1 cellular context compared by ENCODE assay signal in the genomic region with DNA sequence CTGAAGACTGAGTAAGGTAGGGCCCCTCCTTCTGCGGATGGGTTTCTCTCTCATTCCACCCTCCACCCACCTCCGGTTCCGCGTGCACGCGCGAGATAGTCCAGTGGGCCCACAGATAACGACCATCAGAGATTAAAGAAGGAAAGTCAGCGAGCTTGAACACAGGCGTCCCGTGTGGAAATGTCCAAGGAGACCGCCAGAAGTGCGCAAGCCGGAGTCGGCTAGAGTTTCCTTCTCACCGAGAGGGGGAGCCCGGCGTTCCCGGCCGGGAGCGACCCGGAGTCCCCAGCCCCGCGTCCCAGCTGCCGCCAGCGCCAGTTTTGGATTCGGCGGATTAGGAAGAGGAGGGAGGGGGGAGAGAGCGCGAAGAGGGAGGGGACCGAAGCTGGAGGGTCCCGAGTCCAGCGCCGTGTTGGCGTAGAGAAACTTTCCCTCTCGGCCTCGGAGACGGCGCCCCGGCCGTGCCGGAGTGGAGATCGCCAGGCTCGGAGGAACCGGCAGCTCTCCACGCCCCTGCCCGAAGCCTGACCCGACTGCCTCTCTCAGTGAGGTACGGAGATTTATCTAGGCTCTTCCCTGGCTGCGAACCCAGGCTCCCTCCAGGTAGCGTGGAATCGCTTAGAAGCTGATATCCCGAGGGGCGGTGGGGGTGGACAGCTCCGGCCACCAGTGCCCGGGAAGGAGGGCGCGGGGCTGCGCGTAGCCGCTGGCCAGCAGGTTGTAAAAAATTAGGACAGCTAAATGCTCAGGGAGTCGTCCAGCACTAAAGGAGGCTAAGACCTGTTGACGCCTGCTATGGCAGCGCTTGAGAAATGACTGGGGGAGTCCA.
TF ChIP-seq lines count a peak whose summit lies in the region.

Gene GULP1 (plus strand): TSS at position 258 of the 829 bp plus-strand sequence. CDS start 185,829 bp downstream, outside the sequence.

TF ChIP-seq in HEK293, 187 proteins besides CTCF, POLR2A, EP300 and RAD21 (continued from another document and continues in another):
- TF ChIP-seq, protein P1, sequence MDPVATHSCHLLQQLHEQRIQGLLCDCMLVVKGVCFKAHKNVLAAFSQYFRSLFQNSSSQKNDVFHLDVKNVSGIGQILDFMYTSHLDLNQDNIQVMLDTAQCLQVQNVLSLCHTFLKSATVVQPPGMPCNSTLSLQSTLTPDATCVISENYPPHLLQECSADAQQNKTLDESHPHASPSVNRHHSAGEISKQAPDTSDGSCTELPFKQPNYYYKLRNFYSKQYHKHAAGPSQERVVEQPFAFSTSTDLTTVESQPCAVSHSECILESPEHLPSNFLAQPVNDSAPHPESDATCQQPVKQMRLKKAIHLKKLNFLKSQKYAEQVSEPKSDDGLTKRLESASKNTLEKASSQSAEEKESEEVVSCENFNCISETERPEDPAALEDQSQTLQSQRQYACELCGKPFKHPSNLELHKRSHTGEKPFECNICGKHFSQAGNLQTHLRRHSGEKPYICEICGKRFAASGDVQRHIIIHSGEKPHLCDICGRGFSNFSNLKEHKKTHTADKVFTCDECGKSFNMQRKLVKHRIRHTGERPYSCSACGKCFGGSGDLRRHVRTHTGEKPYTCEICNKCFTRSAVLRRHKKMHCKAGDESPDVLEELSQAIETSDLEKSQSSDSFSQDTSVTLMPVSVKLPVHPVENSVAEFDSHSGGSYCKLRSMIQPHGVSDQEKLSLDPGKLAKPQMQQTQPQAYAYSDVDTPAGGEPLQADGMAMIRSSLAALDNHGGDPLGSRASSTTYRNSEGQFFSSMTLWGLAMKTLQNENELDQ (tag by site-specific recombination; IDR thresholded peaks at IDR 0.05; ENCODE audit: low read depth), result no peak
- TF ChIP-seq ZNF24 (tag by site-specific recombination; IDR thresholded peaks at IDR 0.05) (no peak), OSR2 (tag by site-specific recombination; IDR thresholded peaks at IDR 0.05) (no peak), ZNF555 (tag by site-specific recombination; conservative IDR thresholded peaks at IDR 0.05) (no peak), ZBTB6 (tag by site-specific recombination; IDR thresholded peaks at IDR 0.05) (no peak), OVOL3 (tag by site-specific recombination; IDR thresholded peaks at IDR 0.05) (no peak), ZNF548 (tag by site-specific recombination; IDR thresholded peaks at IDR 0.05) (no peak), SALL2 (tag by site-specific recombination; IDR thresholded peaks at IDR 0.05; ENCODE audit: borderline replicate concordance) (no peak), GLI2 (tag by site-specific recombination; IDR thresholded peaks at IDR 0.05; ENCODE audit: borderline replicate concordance, low read depth) (no peak), ZNF169 (tag by site-specific recombination; IDR thresholded peaks at IDR 0.05) (no peak), ZNF248 (tag by site-specific recombination; IDR thresholded peaks at IDR 0.05) (no peak), ELK4 (IDR thresholded peaks at IDR 0.05; ENCODE audit: borderline replicate concordance, low read depth, low read length) (no peak), ZNF138 (tag by site-specific recombination; IDR thresholded peaks at IDR 0.05; ENCODE audit: borderline replicate concordance) (no peak), REPIN1 (tag by site-specific recombination; IDR thresholded peaks at IDR 0.05; ENCODE audit: low read depth) (no peak), ZNF10 (tag by site-specific recombination; IDR thresholded peaks at IDR 0.05) (no peak), ZNF184 (tag by site-specific recombination; IDR thresholded peaks at IDR 0.05) (no peak), ZNF670 (tag by site-specific recombination; IDR thresholded peaks at IDR 0.05; ENCODE audit: low read depth) (no peak), ZNF645 (tag by site-specific recombination; IDR thresholded peaks at IDR 0.05) (no peak), RBAK (tag by site-specific recombination; IDR thresholded peaks at IDR 0.05) (no peak), ZNF664 (tag by site-specific recombination; IDR thresholded peaks at IDR 0.05) (no peak), ZNF155 (tag by site-specific recombination; IDR thresholded peaks at IDR 0.05) (no peak), SCRT1 (tag by site-specific recombination; IDR thresholded peaks at IDR 0.05; ENCODE audit: borderline replicate concordance) (0 out of 2 replicates have a peak, but pooled peaks have one; percentile 60), ZFHX2 (tag by site-specific recombination; conservative IDR thresholded peaks at IDR 0.05) (no peak), ZNF560 (tag by site-specific recombination; IDR thresholded peaks at IDR 0.05; ENCODE audit: borderline replicate concordance) (no peak), ZNF302 (tag by site-specific recombination; IDR thresholded peaks at IDR 0.05; ENCODE audit: low read depth) (no peak), MEIS1 (CRISPR knock-in tag; IDR thresholded peaks at IDR 0.05; ENCODE audit: borderline replicate concordance) (no peak), ZNF623 (tag by site-specific recombination; IDR thresholded peaks at IDR 0.05) (no peak), ZNF292 (tag by site-specific recombination; IDR thresholded peaks at IDR 0.05; ENCODE audit: borderline replicate concordance, low read depth) (no peak), MZF1 (tag by site-specific recombination; IDR thresholded peaks at IDR 0.05; ENCODE audit: borderline replicate concordance) (no peak), ZNF629 (tag by site-specific recombination; IDR thresholded peaks at IDR 0.05) (no peak), ZSCAN30 (tag by site-specific recombination; IDR thresholded peaks at IDR 0.05) (peak; percentile 31; the same call in 1 of the 2 replicates), ZBTB26 (tag by site-specific recombination; optimal IDR thresholded peaks at IDR 0.05) (peak; percentile 67), ZNF132 (tag by site-specific recombination; IDR thresholded peaks at IDR 0.05; ENCODE audit: borderline replicate concordance) (no peak), ZBTB48 (tag by site-specific recombination; IDR thresholded peaks at IDR 0.05) (no peak), KLF16 (tag by site-specific recombination; IDR thresholded peaks at IDR 0.05) (no peak), HOXC10 (CRISPR knock-in tag; IDR thresholded peaks at IDR 0.05) (no peak)
- TF ChIP-seq, protein P2, sequence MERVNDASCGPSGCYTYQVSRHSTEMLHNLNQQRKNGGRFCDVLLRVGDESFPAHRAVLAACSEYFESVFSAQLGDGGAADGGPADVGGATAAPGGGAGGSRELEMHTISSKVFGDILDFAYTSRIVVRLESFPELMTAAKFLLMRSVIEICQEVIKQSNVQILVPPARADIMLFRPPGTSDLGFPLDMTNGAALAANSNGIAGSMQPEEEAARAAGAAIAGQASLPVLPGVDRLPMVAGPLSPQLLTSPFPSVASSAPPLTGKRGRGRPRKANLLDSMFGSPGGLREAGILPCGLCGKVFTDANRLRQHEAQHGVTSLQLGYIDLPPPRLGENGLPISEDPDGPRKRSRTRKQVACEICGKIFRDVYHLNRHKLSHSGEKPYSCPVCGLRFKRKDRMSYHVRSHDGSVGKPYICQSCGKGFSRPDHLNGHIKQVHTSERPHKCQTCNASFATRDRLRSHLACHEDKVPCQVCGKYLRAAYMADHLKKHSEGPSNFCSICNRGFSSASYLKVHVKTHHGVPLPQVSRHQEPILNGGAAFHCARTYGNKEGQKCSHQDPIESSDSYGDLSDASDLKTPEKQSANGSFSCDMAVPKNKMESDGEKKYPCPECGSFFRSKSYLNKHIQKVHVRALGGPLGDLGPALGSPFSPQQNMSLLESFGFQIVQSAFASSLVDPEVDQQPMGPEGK (tag by site-specific recombination; IDR thresholded peaks at IDR 0.05), result peak; percentile 33; the same call in 1 of the 2 replicates
- TF ChIP-seq, protein P3, sequence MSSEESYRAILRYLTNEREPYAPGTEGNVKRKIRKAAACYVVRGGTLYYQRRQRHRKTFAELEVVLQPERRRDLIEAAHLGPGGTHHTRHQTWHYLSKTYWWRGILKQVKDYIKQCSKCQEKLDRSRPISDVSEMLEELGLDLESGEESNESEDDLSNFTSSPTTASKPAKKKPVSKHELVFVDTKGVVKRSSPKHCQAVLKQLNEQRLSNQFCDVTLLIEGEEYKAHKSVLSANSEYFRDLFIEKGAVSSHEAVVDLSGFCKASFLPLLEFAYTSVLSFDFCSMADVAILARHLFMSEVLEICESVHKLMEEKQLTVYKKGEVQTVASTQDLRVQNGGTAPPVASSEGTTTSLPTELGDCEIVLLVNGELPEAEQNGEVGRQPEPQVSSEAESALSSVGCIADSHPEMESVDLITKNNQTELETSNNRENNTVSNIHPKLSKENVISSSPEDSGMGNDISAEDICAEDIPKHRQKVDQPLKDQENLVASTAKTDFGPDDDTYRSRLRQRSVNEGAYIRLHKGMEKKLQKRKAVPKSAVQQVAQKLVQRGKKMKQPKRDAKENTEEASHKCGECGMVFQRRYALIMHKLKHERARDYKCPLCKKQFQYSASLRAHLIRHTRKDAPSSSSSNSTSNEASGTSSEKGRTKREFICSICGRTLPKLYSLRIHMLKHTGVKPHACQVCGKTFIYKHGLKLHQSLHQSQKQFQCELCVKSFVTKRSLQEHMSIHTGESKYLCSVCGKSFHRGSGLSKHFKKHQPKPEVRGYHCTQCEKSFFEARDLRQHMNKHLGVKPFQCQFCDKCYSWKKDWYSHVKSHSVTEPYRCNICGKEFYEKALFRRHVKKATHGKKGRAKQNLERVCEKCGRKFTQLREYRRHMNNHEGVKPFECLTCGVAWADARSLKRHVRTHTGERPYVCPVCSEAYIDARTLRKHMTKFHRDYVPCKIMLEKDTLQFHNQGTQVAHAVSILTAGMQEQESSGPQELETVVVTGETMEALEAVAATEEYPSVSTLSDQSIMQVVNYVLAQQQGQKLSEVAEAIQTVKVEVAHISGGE (tag by site-specific recombination; conservative IDR thresholded peaks at IDR 0.05; ENCODE audit: low read depth), result no peak
- TF ChIP-seq, protein P4, sequence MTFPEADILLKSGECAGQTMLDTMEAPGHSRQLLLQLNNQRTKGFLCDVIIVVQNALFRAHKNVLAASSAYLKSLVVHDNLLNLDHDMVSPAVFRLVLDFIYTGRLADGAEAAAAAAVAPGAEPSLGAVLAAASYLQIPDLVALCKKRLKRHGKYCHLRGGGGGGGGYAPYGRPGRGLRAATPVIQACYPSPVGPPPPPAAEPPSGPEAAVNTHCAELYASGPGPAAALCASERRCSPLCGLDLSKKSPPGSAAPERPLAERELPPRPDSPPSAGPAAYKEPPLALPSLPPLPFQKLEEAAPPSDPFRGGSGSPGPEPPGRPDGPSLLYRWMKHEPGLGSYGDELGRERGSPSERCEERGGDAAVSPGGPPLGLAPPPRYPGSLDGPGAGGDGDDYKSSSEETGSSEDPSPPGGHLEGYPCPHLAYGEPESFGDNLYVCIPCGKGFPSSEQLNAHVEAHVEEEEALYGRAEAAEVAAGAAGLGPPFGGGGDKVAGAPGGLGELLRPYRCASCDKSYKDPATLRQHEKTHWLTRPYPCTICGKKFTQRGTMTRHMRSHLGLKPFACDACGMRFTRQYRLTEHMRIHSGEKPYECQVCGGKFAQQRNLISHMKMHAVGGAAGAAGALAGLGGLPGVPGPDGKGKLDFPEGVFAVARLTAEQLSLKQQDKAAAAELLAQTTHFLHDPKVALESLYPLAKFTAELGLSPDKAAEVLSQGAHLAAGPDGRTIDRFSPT (tag by site-specific recombination; IDR thresholded peaks at IDR 0.05), result no peak
- TF ChIP-seq, protein P5, sequence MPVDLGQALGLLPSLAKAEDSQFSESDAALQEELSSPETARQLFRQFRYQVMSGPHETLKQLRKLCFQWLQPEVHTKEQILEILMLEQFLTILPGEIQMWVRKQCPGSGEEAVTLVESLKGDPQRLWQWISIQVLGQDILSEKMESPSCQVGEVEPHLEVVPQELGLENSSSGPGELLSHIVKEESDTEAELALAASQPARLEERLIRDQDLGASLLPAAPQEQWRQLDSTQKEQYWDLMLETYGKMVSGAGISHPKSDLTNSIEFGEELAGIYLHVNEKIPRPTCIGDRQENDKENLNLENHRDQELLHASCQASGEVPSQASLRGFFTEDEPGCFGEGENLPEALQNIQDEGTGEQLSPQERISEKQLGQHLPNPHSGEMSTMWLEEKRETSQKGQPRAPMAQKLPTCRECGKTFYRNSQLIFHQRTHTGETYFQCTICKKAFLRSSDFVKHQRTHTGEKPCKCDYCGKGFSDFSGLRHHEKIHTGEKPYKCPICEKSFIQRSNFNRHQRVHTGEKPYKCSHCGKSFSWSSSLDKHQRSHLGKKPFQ (tag by site-specific recombination; IDR thresholded peaks at IDR 0.05), result no peak
